ENCODE assay signal across 17 cellular contexts in the genomic region with DNA sequence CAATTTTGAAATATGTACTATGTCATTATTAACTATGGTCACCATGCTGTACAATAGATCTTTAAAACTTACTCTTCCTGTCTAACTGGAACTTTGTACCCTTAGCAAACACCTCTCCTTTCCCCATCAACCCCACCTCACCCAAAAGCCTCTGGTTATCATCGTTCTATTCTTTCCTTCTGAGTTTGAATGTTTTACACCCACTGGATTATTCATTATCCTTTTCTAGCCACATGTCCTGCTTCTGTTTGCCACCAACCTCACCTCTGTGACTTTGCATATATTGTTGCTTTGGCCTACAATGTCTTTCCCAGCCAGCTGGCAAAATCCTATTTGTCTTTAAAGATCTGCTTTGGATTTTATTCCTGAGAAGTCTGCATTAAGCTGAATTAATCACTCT.
DNase-seq lines count a peak whose midpoint lies in the region; ATAC-seq and TF ChIP-seq lines count a peak whose summit lies in the region.
"Had no signal": no experiment of that assay in that cellular context is flagged by ENCODE, and none has a peak within 500 bp of the region (broad histone marks: within the 10 kb centered on the region; RNA-seq: fewer than 3 reads in every experiment).

No MANE protein-coding gene starts in this region.

- peak; percentile 69 for ATAC-seq in esophagus mucosa
- no peak for ATAC-seq in natural killer cell
- no peak for ATAC-seq in activated CD4-positive, CD25-positive, alpha-beta regulatory T cell treated with anti-CD3 and anti-CD28 coated beads, Interleukin-2, amount 50 U/mL, for 24 hours

- H3K27ac Mint-ChIP-seq in natural killer cell, result peak overlapping the region; percentile 13 to 22

- DNase-seq in HuH-7.5 (ENCODE audit: low spot score) (peak; percentile 33), natural killer cell (no peak), middle frontal gyrus (ENCODE audit: extremely low spot score, low spot score) (no peak), GM03348 (ENCODE audit: low spot score) (no peak), tibial artery (no peak)
- DNase-seq: DMS79; GM23248; HCEC 1CT; Karpas-422; MM.1S; NCI-H187 treated with DMSO at 0.1 percent for 48 hours; NCI-H526 treated with DMSO at 0.1 percent for 48 hours; NK-92 treated with Interleukin-12 subunit alpha and Interleukin-12 subunit beta, amount 100 ng/mL, for 24 hours; SHP77; SK-N-SH had no signal

- no peaks in the 10 kb centered on the region for H3K36me3 Mint-ChIP-seq in natural killer cell

- no peaks in the 10 kb centered on the region for H3K27me3 Mint-ChIP-seq in natural killer cell (ENCODE audit: low read depth in 2 of 2)

- no peak overlapping the region for H3K4me3 Mint-ChIP-seq in natural killer cell

- peaks cover 0 to 10% (median under 1%) of the 10 kb centered on the region in 3 donors for H3K36me3 ChIP-seq in tibial artery

- H3K27ac ChIP-seq in tibial artery, result no peak overlapping the region
- H3K27ac ChIP-seq: GM23248 had no signal

- H3K27me3 ChIP-seq in tibial artery, result no peaks in the 10 kb centered on the region

- no peaks in the 10 kb centered on the region for H3K9me3 Mint-ChIP-seq in natural killer cell

- intact Hi-C loops in natural killer cell (cut with micrococcal nuclease) (no loop called here), tibial artery (cut with DNase I; ENCODE audit: low total_unique reads) (no loop called here)

- peaks cover 26 to 29% of the 10 kb centered on the region in 2 donors for H3K4me1 Mint-ChIP-seq in natural killer cell

- H3K9me3 ChIP-seq in tibial artery, result no peaks in the 10 kb centered on the region
- H3K9me3 ChIP-seq: SK-N-SH had no signal

- no peak for TF ChIP-seq CTCF in natural killer cell (IDR thresholded peaks at IDR 0.05)
- no peak for TF ChIP-seq CTCF in tibial artery (IDR thresholded peaks at IDR 0.05)

- no peaks in the 10 kb centered on the region for H3K4me1 ChIP-seq in tibial artery

- no peak overlapping the region for H3K4me3 ChIP-seq in tibial artery
- H3K4me3 ChIP-seq: GM23248 had no signal
